ENCODE assay signal across 1 cellular context in the genomic region with DNA sequence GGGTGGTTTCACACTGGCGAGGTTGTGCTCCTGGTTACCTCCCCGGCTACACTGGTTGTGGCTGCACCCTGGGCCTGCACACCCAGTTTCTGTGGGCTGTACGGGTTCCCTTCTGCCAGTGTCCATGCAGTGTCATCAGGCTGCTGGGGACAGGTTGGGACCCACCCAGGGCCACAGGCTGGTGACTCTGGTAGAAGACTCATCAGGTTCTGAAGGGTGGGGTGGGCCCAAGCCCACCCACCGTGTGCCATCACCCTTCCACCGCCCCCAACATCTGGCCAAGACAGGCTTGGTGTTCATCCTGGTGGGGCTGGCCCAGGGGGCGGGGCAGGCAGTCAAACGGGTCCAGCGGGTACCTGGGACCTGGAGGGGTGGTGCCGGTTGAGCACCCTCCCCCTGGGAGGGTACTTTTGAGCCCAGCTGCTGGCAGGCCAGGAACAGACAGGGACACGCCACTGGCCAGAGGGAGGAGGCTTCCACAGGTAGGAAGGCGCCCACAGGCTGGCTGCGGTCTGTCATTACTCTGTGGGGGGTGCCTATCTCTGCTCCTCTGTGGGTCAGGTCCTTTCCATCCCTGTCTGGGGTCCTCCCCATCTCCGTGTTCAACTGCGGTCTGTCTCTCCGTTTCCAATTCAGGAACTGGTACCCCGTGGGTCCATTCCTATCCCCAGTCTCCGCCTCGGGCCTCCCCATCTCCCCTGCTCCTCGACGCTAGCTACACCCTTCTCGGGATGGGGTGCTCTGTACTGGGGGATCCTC.
A peak's percentile ranks its signal among the peaks of the same experiment; 100 is the strongest.
TF ChIP-seq lines count a peak whose summit lies in the region.

TSS of gene RNF225 (plus strand) at position 437 of the 759 bp plus-strand sequence. CDS start 434 bp downstream, outside the sequence.

TF ChIP-seq in A549, 52 proteins besides CTCF, POLR2A, EP300 and RAD21 (continued from another document):
- no peak for TF ChIP-seq FOSL2 (IDR thresholded peaks at IDR 0.05)
- TF ChIP-seq FOSL2 (CRISPR knock-in tag; IDR thresholded peaks at IDR 0.05), result no peak
- TF ChIP-seq JUNB (IDR thresholded peaks at IDR 0.05), result no peak
- TF ChIP-seq CHD4 (IDR thresholded peaks at IDR 0.05; ENCODE audit: borderline replicate concordance), result no peak
- no peak for TF ChIP-seq KDM5A (IDR thresholded peaks at IDR 0.05)
- TF ChIP-seq HOXB13 (CRISPR knock-in tag; IDR thresholded peaks at IDR 0.05; ENCODE audit: low read depth), result no peak
- no peak for TF ChIP-seq MAFK (IDR thresholded peaks at IDR 0.05; ENCODE audit: partially characterized antibody)
- no peak for TF ChIP-seq CBX2 (IDR thresholded peaks at IDR 0.05; ENCODE audit: borderline replicate concordance, low read depth)
- no peak for TF ChIP-seq ATOH8 (CRISPR knock-in tag; IDR thresholded peaks at IDR 0.05; ENCODE audit: low read depth)
- no peak for TF ChIP-seq CBX8 (IDR thresholded peaks at IDR 0.05)
- TF ChIP-seq RCOR1 (IDR thresholded peaks at IDR 0.05; ENCODE audit: low read depth, low read length), result no peak
- no peak for TF ChIP-seq FOXS1 (CRISPR knock-in tag; IDR thresholded peaks at IDR 0.05)
- peak; percentile 70 for TF ChIP-seq TFCP2L1 (CRISPR knock-in tag; IDR thresholded peaks at IDR 0.05)
- 0 out of 2 replicates have a peak, but pooled peaks have one; percentile 12 for TF ChIP-seq MAX (IDR thresholded peaks at IDR 0.05)
- no peak for TF ChIP-seq HEYL (CRISPR knock-in tag; IDR thresholded peaks at IDR 0.05)
- peak; percentile 67 for TF ChIP-seq RARB (CRISPR knock-in tag; IDR thresholded peaks at IDR 0.05)
- no peak for TF ChIP-seq ZNF302 (CRISPR knock-in tag; IDR thresholded peaks at IDR 0.05)
- TF ChIP-seq ZFP36 (IDR thresholded peaks at IDR 0.05; ENCODE audit: borderline replicate concordance, partially characterized antibody), result no peak
- TF ChIP-seq, protein P1, sequence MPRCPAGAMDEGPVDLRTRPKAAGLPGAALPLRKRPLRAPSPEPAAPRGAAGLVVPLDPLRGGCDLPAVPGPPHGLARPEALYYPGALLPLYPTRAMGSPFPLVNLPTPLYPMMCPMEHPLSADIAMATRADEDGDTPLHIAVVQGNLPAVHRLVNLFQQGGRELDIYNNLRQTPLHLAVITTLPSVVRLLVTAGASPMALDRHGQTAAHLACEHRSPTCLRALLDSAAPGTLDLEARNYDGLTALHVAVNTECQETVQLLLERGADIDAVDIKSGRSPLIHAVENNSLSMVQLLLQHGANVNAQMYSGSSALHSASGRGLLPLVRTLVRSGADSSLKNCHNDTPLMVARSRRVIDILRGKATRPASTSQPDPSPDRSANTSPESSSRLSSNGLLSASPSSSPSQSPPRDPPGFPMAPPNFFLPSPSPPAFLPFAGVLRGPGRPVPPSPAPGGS (IDR thresholded peaks at IDR 0.05), result no peak
- TF ChIP-seq POLR2AphosphoS2 (conservative IDR thresholded peaks at IDR 0.05; ENCODE audit: low read length), result no peak; the same call in 1 of the 2 replicates
- TF ChIP-seq FOSB (CRISPR knock-in tag; IDR thresholded peaks at IDR 0.05), result peak; percentile 72; the same call in 1 of the 2 replicates
- TF ChIP-seq HOXB5 (CRISPR knock-in tag; IDR thresholded peaks at IDR 0.05), result no peak
- TF ChIP-seq SMC3 (IDR thresholded peaks at IDR 0.05), result no peak
- TF ChIP-seq GATA3 (IDR thresholded peaks at IDR 0.05; ENCODE audit: borderline replicate concordance), result no peak; the same call in 1 of the 2 replicates
- no peak for TF ChIP-seq CHD2 (IDR thresholded peaks at IDR 0.05; ENCODE audit: low read length, partially characterized antibody)
- TF ChIP-seq ESRRA (IDR thresholded peaks at IDR 0.05; ENCODE audit: borderline replicate concordance, low read length), result no peak
- no peak for TF ChIP-seq BHLHE40 (IDR thresholded peaks at IDR 0.05; ENCODE audit: low read depth, low read length)
- no peak for TF ChIP-seq CEBPB (IDR thresholded peaks at IDR 0.05)
- TF ChIP-seq HOXA7 (CRISPR knock-in tag; IDR thresholded peaks at IDR 0.05), result peak; percentile 80
- TF ChIP-seq HMGXB4 (CRISPR knock-in tag; IDR thresholded peaks at IDR 0.05; ENCODE audit: borderline replicate concordance), result no peak; the same call in 1 of the 2 replicates
- TF ChIP-seq NR3C1 (IDR thresholded peaks at IDR 0.05), result no peak
- no peak for TF ChIP-seq MYC (IDR thresholded peaks at IDR 0.05; ENCODE audit: borderline replicate concordance, low read length)
- no peak for TF ChIP-seq HDAC2 (IDR thresholded peaks at IDR 0.05)
- no peak for TF ChIP-seq EHMT2 (IDR thresholded peaks at IDR 0.05; ENCODE audit: low read depth)
- no peak; the same call in none of the 2 replicates for TF ChIP-seq TP53 (CRISPR knock-in tag; IDR thresholded peaks at IDR 0.05)
